ENCODE assay signal across 16 cellular contexts in genomic region chr17:38592487-38592886, GRCh38.
"Had no signal": no experiment of that assay in that cellular context is flagged by ENCODE, and none has a peak within 500 bp of the region (broad histone marks: within the 10 kb centered on the region; RNA-seq: fewer than 3 reads in every experiment).

No MANE protein-coding gene starts in this region.

- FAIRE-seq: pancreas had no signal

- H3K4me1 ChIP-seq: pancreas, sigmoid colon had no signal

- H3K27me3 ChIP-seq: pancreas had no signal

- H3K4me3 Mint-ChIP-seq: activated naive CD4-positive, alpha-beta T cell treated with anti-CD3 and anti-CD28 coated beads, Interleukin-2, amount 50 U/mL, for 24 hours; activated T-cell treated with anti-CD3 and anti-CD28 coated beads, Interleukin-2, amount 50 U/mL, for 4 hours; endodermal cell had no signal

- H3K9me3 ChIP-seq: gastroesophageal sphincter, pancreas, sigmoid colon had no signal

- H3K36me3 Mint-ChIP-seq: activated naive CD4-positive, alpha-beta T cell treated with anti-CD3 and anti-CD28 coated beads, Interleukin-2, amount 50 U/mL, for 24 hours had no signal

- ATAC-seq: gastroesophageal sphincter had no signal

- H3K4me3 ChIP-seq: gastroesophageal sphincter, lung, pancreas, sigmoid colon had no signal

- H3K9me3 Mint-ChIP-seq: activated naive CD4-positive, alpha-beta T cell treated with anti-CD3 and anti-CD28 coated beads, Interleukin-2, amount 50 U/mL, for 24 hours; activated T-cell treated with anti-CD3 and anti-CD28 coated beads, Interleukin-2, amount 50 U/mL, for 4 hours; endodermal cell had no signal

- H3K27ac Mint-ChIP-seq: activated naive CD4-positive, alpha-beta T cell treated with anti-CD3 and anti-CD28 coated beads, Interleukin-2, amount 50 U/mL, for 24 hours; endodermal cell had no signal

- H3K27ac ChIP-seq: brain microvascular endothelial cell, gastroesophageal sphincter, pancreas, sigmoid colon had no signal

- DNase-seq: activated CD4-positive, CD25-positive, alpha-beta regulatory T cell treated with anti-CD3 and anti-CD28 coated beads, Interleukin-2, amount 50 U/mL, for 72 hours; activated effector memory CD4-positive, alpha-beta T cell treated with anti-CD3 and anti-CD28 coated beads, Interleukin-2, amount 50 U/mL, for 16 hours; activated T-cell treated with anti-CD3 and anti-CD28 coated beads, Interleukin-2, amount 50 U/mL, for 4 hours; amniotic stem cell; cerebellar nuclear complex; dermis blood vessel endothelial cell; endodermal cell; midbrain; pancreas; sigmoid colon; stimulated activated CD4-positive, alpha-beta T cell treated with anti-CD3 and anti-CD28 coated beads, Interleukin-1b, Interleukin-23, amount 100 ng/mL, for 48 hours; T1000 had no signal

- H3K36me3 ChIP-seq: brain microvascular endothelial cell, gastroesophageal sphincter, pancreas, sigmoid colon had no signal
